ENCODE assay signal across 11 cellular contexts in genomic region chr5:133818031-133818431, GRCh38.
DNase-seq lines count a peak whose midpoint lies in the region; ATAC-seq and FAIRE-seq lines count a peak whose summit lies in the region.
"Had no signal": no experiment of that assay in that cellular context is flagged by ENCODE, and none has a peak within 500 bp of the region (broad histone marks: within the 10 kb centered on the region; RNA-seq: fewer than 3 reads in every experiment).

No MANE protein-coding gene starts in this region.

- DNase-seq in NCI-H2196 (lab: John Stamatoyannopoulos, UW; ENCODE audit: unreplicated experiment) = peak; percentile 6
- no peak for DNase-seq in NCI-H2196 treated with DMSO at 0.1 percent for 48 hours (lab: John Stamatoyannopoulos, UW; ENCODE audit: unreplicated experiment)
- DNase-seq in fibroblast of peridontal ligament (ENCODE audit: extremely low read depth) = peak; percentile 31
- peak; percentile 94 for DNase-seq in mucosa of gallbladder (ENCODE audit: low spot score)
- DNase-seq in urothelium cell line (ENCODE audit: low spot score) = peak; percentile 32
- no peak for DNase-seq in NCI-H187 treated with DMSO at 0.1 percent for 48 hours (lab: John Stamatoyannopoulos, UW)
- DNase-seq in DMS53 treated with DMSO at 0.1 percent for 48 hours (lab: John Stamatoyannopoulos, UW; ENCODE audit: unreplicated experiment) = no peak
- DNase-seq: Caco-2, GOT3, NCI-H2029 treated with DMSO at 0.1 percent for 48 hours had no signal

- FAIRE-seq in urothelium cell line (lab: Jason Lieb, UNC) = no peak

- ATAC-seq in GM21423 (IDR thresholded peaks at IDR 0.05; ENCODE audit: unreplicated experiment) = no peak

Comparison
In these comparisons a context has a peak if more than half of its experiments do, and no peak if none do; other contexts are left out.
1. DNase-seq: peak in NCI-H2196 (single experiment), fibroblast of peridontal ligament (single experiment), mucosa of gallbladder (single experiment) and urothelium cell line (single experiment); none in NCI-H2196 treated with DMSO at 0.1 percent for 48 hours (single experiment), NCI-H187 treated with DMSO at 0.1 percent for 48 hours (single experiment) and DMS53 treated with DMSO at 0.1 percent for 48 hours (single experiment).